ENCODE assay signal across 21 cellular contexts in the genomic region with DNA sequence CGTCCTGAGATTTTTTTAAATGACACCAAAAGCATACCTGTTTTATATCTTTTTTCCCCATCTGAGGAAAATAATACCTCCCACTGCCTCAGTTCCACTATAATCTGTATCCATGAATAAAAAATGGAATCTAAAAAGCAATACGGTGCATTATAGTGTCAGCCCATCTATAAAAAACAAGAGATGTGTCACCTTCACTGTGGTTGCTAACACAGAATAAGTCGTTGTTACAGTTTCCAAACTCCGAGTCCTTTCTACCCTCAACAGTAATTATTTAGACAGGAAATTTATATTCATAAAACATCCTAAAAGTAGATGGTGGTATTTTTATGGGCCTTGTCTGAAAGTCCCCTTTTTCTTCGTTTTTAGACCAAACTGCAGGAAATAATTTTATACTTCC.
"Had no signal": no experiment of that assay in that cellular context is flagged by ENCODE, and none has a peak within 500 bp of the region (broad histone marks: within the 10 kb centered on the region; RNA-seq: fewer than 3 reads in every experiment).

No MANE protein-coding gene starts in this region.

- H3K9me3 ChIP-seq: adrenal gland, tibial artery had no signal

- H3K9me3 Mint-ChIP-seq: activated CD4-positive, alpha-beta T cell treated with anti-CD3 and anti-CD28 coated beads, Interleukin-2, amount 10 ng/mL, durations not matched to agents 7 days and 5 days; T-cell had no signal

- H3K27ac Mint-ChIP-seq: activated CD4-positive, alpha-beta T cell treated with anti-CD3 and anti-CD28 coated beads, Interleukin-2, amount 10 ng/mL, durations not matched to agents 7 days and 5 days; dendritic cell treated with granulocyte-macrophage colony-stimulating factor and Interleukin-4, amounts not matched to agents 40 ng/mL and 50 ng/mL, for 4 days; mesothelial cell of epicardium; nephron progenitor cell had no signal

- H3K36me3 ChIP-seq: adrenal gland had no signal

- H3K27me3 Mint-ChIP-seq: activated CD4-positive, alpha-beta T cell treated with anti-CD3 and anti-CD28 coated beads, Interleukin-2, amount 10 ng/mL, durations not matched to agents 7 days and 5 days; dendritic cell treated with granulocyte-macrophage colony-stimulating factor and Interleukin-4, amounts not matched to agents 40 ng/mL and 50 ng/mL, for 4 days; T-cell had no signal

- H3K27ac ChIP-seq: adrenal gland, cardiac muscle cell, hepatocyte had no signal

- H3K4me3 Mint-ChIP-seq: activated CD4-positive, alpha-beta T cell treated with anti-CD3 and anti-CD28 coated beads, Interleukin-2, amount 10 ng/mL, durations not matched to agents 7 days and 5 days; dendritic cell treated with granulocyte-macrophage colony-stimulating factor and Interleukin-4, amounts not matched to agents 40 ng/mL and 50 ng/mL, for 4 days; mesothelial cell of epicardium; nephron progenitor cell had no signal

- H3K4me3 ChIP-seq: adrenal gland, cardiac muscle cell, hepatocyte, lung, smooth muscle cell, tibial artery had no signal

- H3K4me2 ChIP-seq: smooth muscle cell had no signal

- H2AFZ ChIP-seq: hepatocyte had no signal

- DNase-seq: activated CD4-positive, alpha-beta T cell treated with anti-CD3 and anti-CD28 coated beads, Interleukin-2, amount 10 ng/mL, durations not matched to agents 7 days and 5 days; activated CD8-positive, alpha-beta memory T cell treated with anti-CD3 and anti-CD28 coated beads for 24 hours; activated CD8-positive, alpha-beta memory T cell treated with anti-CD3 and anti-CD28 coated beads, Interleukin-2, amount 50 U/mL, for 48 hours; activated naive CD4-positive, alpha-beta T cell treated with Interleukin-2 at 50 U/mL for 16 hours; adrenal gland; effector memory CD4-positive, alpha-beta T cell; foreskin fibroblast; islet precursor cell; nephron progenitor cell; nucleus accumbens; stimulated activated CD4-positive, alpha-beta T cell treated with anti-CD3 and anti-CD28 coated beads, Interleukin-4, amount 100 ng/mL, for 1 hour; T-cell; T-helper 9 cell; tibial artery had no signal

- H3K27me3 ChIP-seq: adrenal gland, cardiac muscle cell, hepatocyte, tibial artery had no signal

- FAIRE-seq: urothelium cell line had no signal

- H3K79me2 ChIP-seq: hepatocyte had no signal
